ENCODE assay signal across 8 cellular contexts in the genomic region with DNA sequence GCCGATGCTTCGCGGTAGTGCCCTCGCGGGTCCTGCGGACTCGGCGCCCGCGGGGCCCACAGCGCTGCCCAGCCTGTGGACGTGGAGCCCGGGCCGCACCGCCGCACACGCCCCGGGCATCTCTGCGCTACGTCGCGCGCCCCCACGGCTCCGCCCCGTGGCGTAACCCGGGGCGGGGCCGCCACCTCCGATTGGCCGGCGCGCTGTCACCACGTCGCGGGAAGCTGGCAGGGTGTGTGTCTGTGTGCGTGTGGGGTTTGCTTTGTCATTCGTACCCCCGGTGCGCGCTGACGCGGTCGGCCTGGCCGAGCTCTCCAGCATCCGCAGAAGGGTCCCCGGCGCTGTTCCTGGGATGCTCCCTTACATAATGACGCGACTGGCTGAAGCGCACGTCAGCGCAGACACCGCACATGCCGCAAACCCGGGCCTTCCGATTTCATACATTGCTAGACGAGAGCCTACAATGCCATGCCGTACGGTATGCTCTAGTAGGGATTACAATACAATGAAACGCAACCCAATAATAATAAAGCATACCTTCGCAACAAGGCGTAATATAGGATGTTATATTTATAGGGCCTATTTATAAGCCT. TPM values are rescaled to one million over a fixed set of nuclear protein-coding genes. Genes with fewer than 3 reads are reported as not detected.
DNase-seq lines count a peak whose midpoint lies in the region; ATAC-seq and TF ChIP-seq lines count a peak whose summit lies in the region.

No MANE protein-coding gene starts in this region.

- H3K27ac ChIP-seq in PC-3 (ENCODE audit: low read length) (peak overlapping the region; percentile 63), esophagus squamous epithelium (peak overlapping the region; percentile 95 to 99 (median 96))

- TF ChIP-seq CTCF in PC-3 (conservative IDR thresholded peaks at IDR 0.05; ENCODE audit: low read depth, low read length), result no peak
- TF ChIP-seq CTCF in esophagus squamous epithelium (IDR thresholded peaks at IDR 0.05), result no peak

- H3K36me3 ChIP-seq in PC-3 (ENCODE audit: low read depth, low read length) (no peaks in the 10 kb centered on the region), esophagus squamous epithelium (no peaks in the 10 kb centered on the region)

- peaks cover 43% of the 10 kb centered on the region for H3K4me1 Mint-ChIP-seq in activated T-cell treated with anti-CD3 and anti-CD28 coated beads, Interleukin-2, amount 50 U/mL, for 4 hours (ENCODE audit: low read depth)
- peaks cover 15 to 41% (median 32%) of the 10 kb centered on the region in 3 donors for H3K4me1 Mint-ChIP-seq in naive B cell
- peaks cover 43% of the 10 kb centered on the region for H3K4me1 Mint-ChIP-seq in stimulated activated memory B cell treated with anti-CD40 and anti-IgM and Interleukin-4, amounts not matched to agents 10 μg/mL and 1 μg/mL and 100 μg/mL, for 72 hours

- H3K4me3 Mint-ChIP-seq in activated T-cell treated with anti-CD3 and anti-CD28 coated beads, Interleukin-2, amount 50 U/mL, for 4 hours, result peak overlapping the region; percentile 89
- H3K4me3 Mint-ChIP-seq in naive B cell, result peak overlapping the region; percentile 96 to 99 (median 98)
- peak overlapping the region; percentile 94 for H3K4me3 Mint-ChIP-seq in stimulated activated memory B cell treated with anti-CD40 and anti-IgM and Interleukin-4, amounts not matched to agents 10 μg/mL and 1 μg/mL and 100 μg/mL, for 72 hours

- TF ChIP-seq POLR2A in esophagus squamous epithelium (IDR thresholded peaks at IDR 0.05), result peak in 2 of 4 donors; percentile 88 to 90

- peaks cover 39% of the 10 kb centered on the region for H3K79me2 ChIP-seq in PC-3 (ENCODE audit: low read length)

- no TSS peak for BruUV-seq in PC-3 (replicated peaks; lab: Mats Ljungman, UMichigan)

- H3K9me3 ChIP-seq in PC-3 (ENCODE audit: low read length) (no peaks in the 10 kb centered on the region), esophagus squamous epithelium (no peaks in the 10 kb centered on the region)

- intact Hi-C loops in PC-3 (cut with micrococcal nuclease), result loop anchor here (5.0 to 10.0 kb wide), 2 partner anchors 72 to 95 kb away; partner anchors contain the start of gene TMEM50A
- intact Hi-C loops in esophagus squamous epithelium (cut with DNase I), result no loop called here

- ATAC-seq in GM21723 (IDR thresholded peaks at IDR 0.05; ENCODE audit: unreplicated experiment) (peak; percentile 71), PC-3 (peak; percentile 77), naive B cell (ENCODE audit: low read depth in 2 of 2) (peak; percentile 73 to 74)
- peak; percentile 83 for ATAC-seq in activated T-cell treated with anti-CD3 and anti-CD28 coated beads, Interleukin-2, amount 50 U/mL, for 4 hours
- peak; percentile 94 for ATAC-seq in stimulated activated memory B cell treated with anti-CD40 and anti-IgM and Interleukin-4, amounts not matched to agents 10 μg/mL and 1 μg/mL and 100 μg/mL, for 72 hours

- peak overlapping the region; percentile 84 for H2AFZ ChIP-seq in PC-3 (ENCODE audit: low read length)

- 0% methylated on average over 8 to 23 of the region's 64 CpGs for WGBS in esophagus squamous epithelium, 2 donors

- no peaks in the 10 kb centered on the region for H3K9me2 ChIP-seq in PC-3 (replicated peaks; ENCODE audit: low read length)

- H3F3A ChIP-seq in PC-3 (ENCODE audit: low read length, unreplicated experiment), result no peaks in the 10 kb centered on the region

- in situ Hi-C loops in KBM-7 (cut with MboI; ENCODE audit: low pct_unique_long_range_greater_than_20kb, low sequenced_read_pairs), result no loop called here

- peak overlapping the region; percentile 93 for H3K4me2 ChIP-seq in PC-3 (ENCODE audit: low read length)

- H3K4me3 ChIP-seq in PC-3 (ENCODE audit: low read length), result peak overlapping the region; percentile 92
- peak overlapping the region; percentile 80 to 100 (median 92) for H3K4me3 ChIP-seq in esophagus squamous epithelium

- H3K4me1 ChIP-seq in PC-3 (ENCODE audit: insufficient read depth, low read length) (peaks cover 34% of the 10 kb centered on the region), esophagus squamous epithelium (peaks cover 15 to 76% (median 22%) of the 10 kb centered on the region in 3 donors)

- H3K27me3 Mint-ChIP-seq in activated T-cell treated with anti-CD3 and anti-CD28 coated beads, Interleukin-2, amount 50 U/mL, for 4 hours (ENCODE audit: low read depth), result no peaks in the 10 kb centered on the region
- H3K27me3 Mint-ChIP-seq in naive B cell, result peaks cover 0 to 3% (median 0%) of the 10 kb centered on the region in 3 donors
- H3K27me3 Mint-ChIP-seq in stimulated activated memory B cell treated with anti-CD40 and anti-IgM and Interleukin-4, amounts not matched to agents 10 μg/mL and 1 μg/mL and 100 μg/mL, for 72 hours, result no peaks in the 10 kb centered on the region

- peak; percentile 77 for DNase-seq in DMS79 (lab: John Stamatoyannopoulos, UW)
- DNase-seq in KBM-7, result peak; percentile 90
- DNase-seq in PC-3, result peak; percentile 86
- DNase-seq in activated T-cell treated with anti-CD3 and anti-CD28 coated beads, Interleukin-2, amount 50 U/mL, for 4 hours, result peak; percentile 81
- DNase-seq in esophagus squamous epithelium (lab: John Stamatoyannopoulos, UW), result peak; percentile 49
- DNase-seq in naive B cell, result peak; percentile 86

- H3K27me3 ChIP-seq in PC-3 (ENCODE audit: low read length), result no peaks in the 10 kb centered on the region
- no peaks in the 10 kb centered on the region for H3K27me3 ChIP-seq in esophagus squamous epithelium

- H3K9ac ChIP-seq in PC-3 (ENCODE audit: low read length), result peak overlapping the region; percentile 84

- CTCF ChIA-PET in PC-3 (lab: Charles Lee), result no interaction called here

- no peaks in the 10 kb centered on the region for H3K9me3 Mint-ChIP-seq in activated T-cell treated with anti-CD3 and anti-CD28 coated beads, Interleukin-2, amount 50 U/mL, for 4 hours
- H3K9me3 Mint-ChIP-seq in naive B cell, result no peaks in the 10 kb centered on the region
- H3K9me3 Mint-ChIP-seq in stimulated activated memory B cell treated with anti-CD40 and anti-IgM and Interleukin-4, amounts not matched to agents 10 μg/mL and 1 μg/mL and 100 μg/mL, for 72 hours, result no peaks in the 10 kb centered on the region

- H3K27ac Mint-ChIP-seq in naive B cell, result peak overlapping the region; percentile 98 to 99 (median 98)
- peak overlapping the region; percentile 99 for H3K27ac Mint-ChIP-seq in stimulated activated memory B cell treated with anti-CD40 and anti-IgM and Interleukin-4, amounts not matched to agents 10 μg/mL and 1 μg/mL and 100 μg/mL, for 72 hours

- H4K20me1 ChIP-seq in PC-3 (ENCODE audit: low read length), result peaks cover 14% of the 10 kb centered on the region; the same call in 1 of the 2 replicates

- POLR2A ChIA-PET in PC-3 (lab: Charles Lee; ENCODE audit: unreplicated experiment), result no interaction called here

- H3K36me3 Mint-ChIP-seq in activated T-cell treated with anti-CD3 and anti-CD28 coated beads, Interleukin-2, amount 50 U/mL, for 4 hours (ENCODE audit: insufficient read depth), result no peaks in the 10 kb centered on the region
- H3K36me3 Mint-ChIP-seq in naive B cell, result no peaks in the 10 kb centered on the region
- H3K36me3 Mint-ChIP-seq in stimulated activated memory B cell treated with anti-CD40 and anti-IgM and Interleukin-4, amounts not matched to agents 10 μg/mL and 1 μg/mL and 100 μg/mL, for 72 hours, result no peaks in the 10 kb centered on the region

RNA-seq across cellular contexts. Expression of gene MACO1, which starts 0.5 kb away (rescaled TPM):
- total RNA-seq in PC-3 (2014; rRNA removed) (13.6 and 14.0 TPM in 2 replicates), esophagus squamous epithelium (10 to 100 TPM; 14.4 to 18.8 (median 14.9) TPM)
- 10 to 100 TPM; 14.4 to 17.9 (median 16.4) TPM for total RNA-seq in activated T-cell treated with anti-CD3 and anti-CD28 coated beads, Interleukin-2, amount 50 U/mL, for 4 hours
- polyA plus RNA-seq in naive B cell (ENCODE audit: low read depth in 6 of 6), result 1 to 10 TPM; 2.7 to 9.9 (median 7.2) TPM

RNA-seq across cellular contexts. Expression of gene RHCE, which starts 9.5 kb away (rescaled TPM):
- total RNA-seq in PC-3 (2014; rRNA removed) (1.1 and 1.4 TPM in 2 replicates), esophagus squamous epithelium (under 1 TPM in 2 of 4 donors, not detected in 2; 0.27 to 0.38 TPM)
- total RNA-seq in activated T-cell treated with anti-CD3 and anti-CD28 coated beads, Interleukin-2, amount 50 U/mL, for 4 hours, result under 1 TPM in 2 of 3 donors, not detected in 1; 0.15 to 0.26 TPM
- under 1 TPM in 3 of 6 donors, not detected in 3; 0.23 to 0.70 (median 0.28) TPM for polyA plus RNA-seq in naive B cell (ENCODE audit: low read depth in 6 of 6)

Comparison
In these comparisons a context has a peak if more than half of its experiments do, and no peak if none do; other contexts are left out.
1. Peak in every context shown above with its lines: DNase-seq, ATAC-seq, H3K4me3 ChIP-seq and H3K27ac ChIP-seq.